ENCODE assay signal across 8 cellular contexts in the genomic region with DNA sequence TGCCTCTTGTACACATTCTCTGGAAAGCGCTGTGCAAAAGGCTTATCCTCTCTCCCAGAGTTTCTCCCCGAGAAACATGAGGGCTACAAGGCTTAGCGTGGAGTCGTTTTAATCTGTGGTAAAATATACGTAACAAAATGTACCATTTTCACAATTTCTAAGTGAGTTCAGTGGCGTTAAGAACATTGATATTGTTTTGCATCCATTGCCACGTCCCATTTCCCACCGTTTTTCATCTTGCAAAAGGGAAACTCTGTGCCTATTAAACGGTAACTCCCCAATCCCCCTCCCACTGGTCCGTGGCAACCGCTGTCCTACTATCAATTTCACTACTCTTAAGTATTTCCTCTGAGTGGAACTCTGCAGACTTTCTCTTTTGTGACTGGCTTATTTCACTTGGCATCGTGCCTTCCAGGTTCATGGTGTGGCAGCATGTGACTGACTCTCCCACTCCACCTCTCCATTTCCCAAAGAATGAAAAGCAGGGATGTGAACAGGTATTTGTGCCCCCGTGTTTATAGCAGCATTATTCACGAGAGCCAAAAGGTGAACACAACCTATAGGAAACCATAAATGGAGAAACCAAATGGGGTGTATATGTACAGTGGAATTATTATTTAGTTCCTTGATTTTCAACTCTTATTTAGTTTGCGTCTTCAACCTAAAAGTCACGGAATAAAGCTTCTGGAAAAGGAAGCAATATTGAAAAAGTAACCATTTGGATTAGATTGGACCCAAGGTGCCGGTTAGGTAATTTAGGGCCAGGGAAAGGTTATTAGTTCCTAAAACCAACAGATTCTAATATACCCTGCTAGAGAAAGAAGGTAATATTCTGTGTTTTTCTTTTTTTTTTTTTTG. TPM values are rescaled to one million over a fixed set of nuclear protein-coding genes. Genes with fewer than 3 reads are reported as not detected.
DNase-seq lines count a peak whose midpoint lies in the region; ATAC-seq and TF ChIP-seq lines count a peak whose summit lies in the region.

No MANE protein-coding gene starts in this region.

- H3K27me3 Mint-ChIP-seq in IgD-negative memory B cell, result no peaks in the 10 kb centered on the region

- TF ChIP-seq CTCF in Panc1 (IDR thresholded peaks at IDR 0.05) (no peak), ascending aorta (IDR thresholded peaks at IDR 0.05) (no peak)

- H3K36me3 Mint-ChIP-seq in IgD-negative memory B cell, result no peaks in the 10 kb centered on the region

- peak overlapping the region; percentile 92 to 98 (median 98) for H3K27ac Mint-ChIP-seq in IgD-negative memory B cell

- POLR2A ChIA-PET in Panc1 (lab: Charles Lee), result no interaction called here

- DNase-seq in DMS153 (lab: John Stamatoyannopoulos, UW), result peak; percentile 52
- no peak for DNase-seq in Panc1 (ENCODE audit: low read depth, low spot score)
- peak in 1 of 2 donors; percentile 67 for DNase-seq in ascending aorta (ENCODE audit: low spot score in 2 of 2)
- DNase-seq in smooth muscle cell of the brain vasculature (ENCODE audit: low read depth, low spot score), result peak; percentile 49

- no peaks in the 10 kb centered on the region for H3K9me3 Mint-ChIP-seq in IgD-negative memory B cell

- in situ Hi-C loops in Panc1 (cut with HindIII; ENCODE audit: low pct_unique_long_range_greater_than_20kb, low sequenced_read_pairs), result no loop called here

- H3K4me3 Mint-ChIP-seq in IgD-negative memory B cell, result peak overlapping the region; percentile 94 to 97 (median 96)

- CTCF ChIA-PET in Panc1 (lab: Charles Lee), result no interaction called here

- H3K9me3 ChIP-seq in Panc1 (ENCODE audit: control insufficient read depth, insufficient read depth, low read depth, low read length) (no peaks in the 10 kb centered on the region), ascending aorta (no peaks in the 10 kb centered on the region), iPS-18c (ENCODE audit: control insufficient read depth, insufficient read depth, low read length) (no peaks in the 10 kb centered on the region)

- BruUV-seq in Panc1 (replicated peaks; lab: Mats Ljungman, UMichigan), result TSS peak; percentile 99

- H3K36me3 ChIP-seq in Panc1 (ENCODE audit: control insufficient read depth, insufficient read depth, low read length) (peaks cover 11% of the 10 kb centered on the region; the same call in 1 of the 2 replicates), ascending aorta (no peaks in the 10 kb centered on the region)

- peaks cover 30 to 49% (median 42%) of the 10 kb centered on the region in 3 donors for H3K4me1 Mint-ChIP-seq in IgD-negative memory B cell

- H3K4me3 ChIP-seq in Panc1 (ENCODE audit: low read depth in 2 of 2, low read length in 2 of 2) (peak overlapping the region; percentile 86 to 92), ascending aorta (peak overlapping the region; percentile 90 to 91), iPS-18c (ENCODE audit: insufficient read depth, low read depth, low read length) (peak overlapping the region; percentile 92)

- ATAC-seq in Panc1 (no peak), HG02798 (IDR thresholded peaks at IDR 0.05; ENCODE audit: poor library complexity, unreplicated experiment) (no peak), GM18870 (IDR thresholded peaks at IDR 0.05; ENCODE audit: unreplicated experiment) (no peak)

- H3K4me1 ChIP-seq in Panc1 (ENCODE audit: control insufficient read depth, insufficient read depth, low read length) (peaks cover 16% of the 10 kb centered on the region), ascending aorta (peaks cover 0 to 17% of the 10 kb centered on the region in 2 donors)

- H3K27ac ChIP-seq in Panc1 (ENCODE audit: low read length), result peak overlapping the region; percentile 99
- H3K27ac ChIP-seq in ascending aorta, result peak overlapping the region; percentile 88 to 93

- intact Hi-C loops in Panc1 (cut with micrococcal nuclease; ENCODE audit: unreplicated experiment), result no loop called here
- intact Hi-C loops in ascending aorta (cut with DNase I), result loop anchor here (1.0 to 5.0 kb wide), 7 partner anchors 44 to 1876 kb away; a partner anchor contains a TSS

- H3K27me3 ChIP-seq in Panc1 (ENCODE audit: control insufficient read depth, insufficient read depth, low read length), result no peaks in the 10 kb centered on the region
- H3K27me3 ChIP-seq in ascending aorta, result no peaks in the 10 kb centered on the region

RNA-seq across cellular contexts. Expression of a gene that starts 1.1 kb away (rescaled TPM):
- polyA plus RNA-seq in IgD-negative memory B cell, result 6.5 TPM
- 45.5 TPM for total RNA-seq in Panc1 (2021; ENCODE audit: unreplicated experiment)
- polyA plus RNA-seq in Panc1 (2012; ENCODE audit: insufficient read length), result 22.8 TPM
- 11.9 TPM for total RNA-seq in ascending aorta

RNA-seq across cellular contexts. Expression of a gene that starts 29.2 kb away (rescaled TPM):
- not detected for polyA plus RNA-seq in IgD-negative memory B cell
- total RNA-seq in Panc1 (2021; ENCODE audit: unreplicated experiment) (not detected), ascending aorta (not detected)
- polyA plus RNA-seq in Panc1 (2012; ENCODE audit: insufficient read length), result not detected
